In the genomic region with DNA sequence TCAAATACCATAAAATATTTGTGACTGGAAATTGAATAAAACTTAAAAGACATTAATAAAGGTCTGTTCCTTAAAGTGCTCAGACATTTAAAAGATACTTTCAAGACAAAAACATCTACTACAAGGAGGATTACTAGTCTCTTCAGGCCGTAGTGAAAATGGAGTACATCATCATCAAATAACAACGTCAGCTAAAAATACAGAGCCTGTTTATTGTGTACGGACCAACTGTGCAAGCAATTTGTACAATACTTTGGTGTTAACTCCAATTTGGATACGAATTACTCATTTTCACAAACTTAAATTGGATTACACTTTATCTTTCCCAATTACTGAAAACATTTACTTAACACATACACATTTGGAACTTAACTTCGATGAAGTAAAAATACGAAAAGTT, we compare ENCODE assay signal across 10 cellular contexts. TPM values are rescaled to one million over a fixed set of nuclear protein-coding genes. Genes with fewer than 3 reads are reported as not detected.
DNase-seq lines count a peak whose midpoint lies in the region; ATAC-seq, FAIRE-seq and TF ChIP-seq lines count a peak whose summit lies in the region.
"Had no signal": no experiment of that assay in that cellular context is flagged by ENCODE, and none has a peak within 500 bp of the region (broad histone marks: within the 10 kb centered on the region; RNA-seq: fewer than 3 reads in every experiment).

No MANE protein-coding gene starts in this region.

- TF ChIP-seq POLR2A in suprapubic skin (IDR thresholded peaks at IDR 0.05): no peak

- H3K27ac ChIP-seq in keratinocyte (ENCODE audit: control insufficient read depth, insufficient read depth, low read length) (peak overlapping the region; percentile 91), suprapubic skin (peak overlapping the region; percentile 87)
- H3K27ac ChIP-seq: BLaER1 treated with 17β-estradiol and CSF1 and Interleukin-3, amounts not matched to agents 10 nM and 100 nM had no signal

- peak; percentile 60 for FAIRE-seq in keratinocyte (lab: Jason Lieb, UNC)
- FAIRE-seq: H54 had no signal

- CTCF ChIA-PET in activated CD4-positive, alpha-beta T cell treated with anti-CD3 and anti-CD28 coated beads, Interleukin-2, amount 10 ng/mL, durations not matched to agents 7 days and 5 days (lab: Charles Lee): no interaction called here

- H2AFZ ChIP-seq in keratinocyte (ENCODE audit: control insufficient read depth, low read length): peak overlapping the region; percentile 99

- TF ChIP-seq CTCF in keratinocyte (optimal IDR thresholded peaks at IDR 0.05 in 1 of 3, IDR thresholded peaks at IDR 0.05 in 1 of 3, conservative IDR thresholded peaks at IDR 0.05 in 1 of 3; ENCODE audit: extremely low read depth in 1 of 3, insufficient read depth in 2 of 3, low read length in 3 of 3): no peak
- no peak for TF ChIP-seq CTCF in suprapubic skin (IDR thresholded peaks at IDR 0.05)

- H3K27me3 ChIP-seq in adipocyte (replicated peaks; ENCODE audit: control insufficient read depth, insufficient read depth, low read length): no peaks in the 10 kb centered on the region
- H3K27me3 ChIP-seq in keratinocyte (ENCODE audit: control insufficient read depth, extremely low read depth, insufficient read depth, low read length): no peaks in the 10 kb centered on the region
- H3K27me3 ChIP-seq in suprapubic skin: no peaks in the 10 kb centered on the region

- H3K4me3 ChIP-seq in adipocyte (ENCODE audit: low read length) (peak overlapping the region; percentile 91), keratinocyte (ENCODE audit: control insufficient read depth in 2 of 3, extremely low read depth in 1 of 3, insufficient read depth in 2 of 3, low read depth in 1 of 3, low read length in 3 of 3) (peak overlapping the region; percentile 75 to 98 (median 93)), suprapubic skin (peak overlapping the region; percentile 91)

- no peak for TF ChIP-seq EP300 in suprapubic skin (IDR thresholded peaks at IDR 0.05)

- H3K9me3 ChIP-seq in adipocyte (ENCODE audit: control insufficient read depth, low read length) (no peaks in the 10 kb centered on the region), keratinocyte (ENCODE audit: control insufficient read depth, low read depth, low read length) (no peaks in the 10 kb centered on the region), suprapubic skin (no peaks in the 10 kb centered on the region)

- H3K27ac Mint-ChIP-seq in activated CD4-positive, alpha-beta T cell treated with anti-CD3 and anti-CD28 coated beads, Interleukin-2, amount 10 ng/mL, durations not matched to agents 7 days and 5 days: no peak overlapping the region

- no peaks in the 10 kb centered on the region for H3K9me1 ChIP-seq in keratinocyte (ENCODE audit: control insufficient read depth, extremely low read depth, insufficient read depth, low read length)

- peak overlapping the region; percentile 81 for H3K4me3 Mint-ChIP-seq in activated CD4-positive, alpha-beta T cell treated with anti-CD3 and anti-CD28 coated beads, Interleukin-2, amount 10 ng/mL, durations not matched to agents 7 days and 5 days

- no peaks in the 10 kb centered on the region for H4K20me1 ChIP-seq in keratinocyte (ENCODE audit: control insufficient read depth, extremely low read depth, insufficient read depth, low read length)
- H4K20me1 ChIP-seq: BLaER1 treated with 17β-estradiol and CSF1 and Interleukin-3, amounts not matched to agents 10 nM and 100 nM had no signal

- WGBS in suprapubic skin: 22% methylated on average over 6 of the region's 6 CpGs

- dilution Hi-C loops in keratinocyte (cut with MboI; ENCODE audit: extremely low pct_ligation_motif_present, low sequenced_read_pairs): no loop called here

- peak overlapping the region; percentile 98 for H3K4me2 ChIP-seq in keratinocyte (ENCODE audit: control insufficient read depth, extremely low read depth, insufficient read depth, low read depth, low read length)

- ATAC-seq in HG03432 (IDR thresholded peaks at IDR 0.05; ENCODE audit: unreplicated experiment) (no peak), GM18517 (IDR thresholded peaks at IDR 0.05; ENCODE audit: unreplicated experiment) (no peak)

- H3K79me2 ChIP-seq in keratinocyte (ENCODE audit: control insufficient read depth, insufficient read depth, low read length): no peaks in the 10 kb centered on the region

- no peaks in the 10 kb centered on the region for H3K36me3 Mint-ChIP-seq in activated CD4-positive, alpha-beta T cell treated with anti-CD3 and anti-CD28 coated beads, Interleukin-2, amount 10 ng/mL, durations not matched to agents 7 days and 5 days (ENCODE audit: low read depth)

- DNase-seq in activated CD4-positive, alpha-beta T cell treated with anti-CD3 and anti-CD28 coated beads, Interleukin-2, amount 10 ng/mL, durations not matched to agents 7 days and 5 days: no peak
- DNase-seq in activated CD4-positive, alpha-beta T cell treated with anti-CD3 and anti-CD28 coated beads, Interleukin-2, amount 50 U/mL, for 4 hours: no peak
- DNase-seq in adipocyte (ENCODE audit: low read depth) (peak; percentile 33), keratinocyte (ENCODE audit: low read depth, low spot score) (no peak), suprapubic skin (ENCODE audit: low spot score in 2 of 2) (no peak), HUDEP-2 (lab: John Stamatoyannopoulos, UW; ENCODE audit: unreplicated experiment in 76 of 76) (no peak)

- H3K36me3 ChIP-seq in adipocyte (ENCODE audit: control insufficient read depth, insufficient read depth, low read length, severe bottlenecking) (no peaks in the 10 kb centered on the region), keratinocyte (ENCODE audit: control insufficient read depth in 2 of 2, extremely low read depth in 1 of 2, insufficient read depth in 2 of 2, low read length in 2 of 2) (no peaks in the 10 kb centered on the region), suprapubic skin (no peaks in the 10 kb centered on the region)
- H3K36me3 ChIP-seq: BLaER1 treated with 17β-estradiol and CSF1 and Interleukin-3, amounts not matched to agents 10 nM and 100 nM had no signal

- no peaks in the 10 kb centered on the region for H3K9me3 Mint-ChIP-seq in activated CD4-positive, alpha-beta T cell treated with anti-CD3 and anti-CD28 coated beads, Interleukin-2, amount 10 ng/mL, durations not matched to agents 7 days and 5 days

- H3K4me1 ChIP-seq in adipocyte (ENCODE audit: control insufficient read depth, insufficient read depth, low read length): peaks cover 12% of the 10 kb centered on the region
- peaks cover 11% of the 10 kb centered on the region for H3K4me1 ChIP-seq in keratinocyte (ENCODE audit: control insufficient read depth, extremely low read depth, insufficient read depth, low read length)
- peaks cover 25% of the 10 kb centered on the region for H3K4me1 ChIP-seq in suprapubic skin

- H3K4me1 Mint-ChIP-seq in activated CD4-positive, alpha-beta T cell treated with anti-CD3 and anti-CD28 coated beads, Interleukin-2, amount 10 ng/mL, durations not matched to agents 7 days and 5 days: peaks cover 13% of the 10 kb centered on the region

- POLR2A ChIA-PET in activated CD4-positive, alpha-beta T cell treated with anti-CD3 and anti-CD28 coated beads, Interleukin-2, amount 10 ng/mL, durations not matched to agents 7 days and 5 days (lab: Charles Lee): no interaction called here

- peaks cover 51% of the 10 kb centered on the region for H3K27me3 Mint-ChIP-seq in activated CD4-positive, alpha-beta T cell treated with anti-CD3 and anti-CD28 coated beads, Interleukin-2, amount 10 ng/mL, durations not matched to agents 7 days and 5 days

- no peak overlapping the region for H3K9ac ChIP-seq in adipocyte (ENCODE audit: low read length)
- H3K9ac ChIP-seq in keratinocyte (ENCODE audit: control insufficient read depth, extremely low read depth, insufficient read depth, low read length): peak overlapping the region; percentile 90

RNA-seq across cellular contexts. Expression of a gene that starts 0.9 kb away (rescaled TPM):
- not detected for total RNA-seq in activated CD4-positive, alpha-beta T cell treated with anti-CD3 and anti-CD28 coated beads, Interleukin-2, amount 10 ng/mL, durations not matched to agents 7 days and 5 days
- polyA plus RNA-seq in keratinocyte: 0.77 to 1.6 TPM (median 1.5 TPM) in 3 replicates
- polyA plus RNA-seq in keratinocyte (2011; ENCODE audit: low read depth): 4.3 TPM
- polyA plus RNA-seq in keratinocyte (2011; cell fraction: cytosol; rRNA removed): 1.1 and 2.1 TPM in 2 replicates
- 1.8 TPM in 2 replicates for polyA plus RNA-seq in keratinocyte (2011; cell fraction: nucleus; rRNA removed)
- 1.2 and 3.6 TPM in 2 replicates for polyA plus RNA-seq in keratinocyte (2012; ENCODE audit: low replicate concordance)
- 0.43 to 2.0 TPM (median 1.0 TPM) in 3 replicates for polyA minus RNA-seq in keratinocyte
- not detected for polyA minus RNA-seq in keratinocyte (2011; cell fraction: cytosol; rRNA and poly(A)+ RNA removed)
- polyA minus RNA-seq in keratinocyte (2011; cell fraction: nucleus; rRNA and poly(A)+ RNA removed): 1.3 and 3.5 TPM in 2 replicates
- total RNA-seq in suprapubic skin: 10 to 100 TPM; 20.0 to 46.4 (median 33.1) TPM

RNA-seq across cellular contexts. Expression of a gene that starts 1.0 kb away (rescaled TPM):
- not detected for total RNA-seq in activated CD4-positive, alpha-beta T cell treated with anti-CD3 and anti-CD28 coated beads, Interleukin-2, amount 10 ng/mL, durations not matched to agents 7 days and 5 days
- 2.7 to 11.5 TPM (median 10.4 TPM) in 3 replicates for polyA plus RNA-seq in keratinocyte
- polyA plus RNA-seq in keratinocyte (2011; ENCODE audit: low read depth): 8.5 TPM
- 0.32 and 0.56 TPM in 2 replicates for polyA plus RNA-seq in keratinocyte (2011; cell fraction: cytosol; rRNA removed)
- polyA plus RNA-seq in keratinocyte (2011; cell fraction: nucleus; rRNA removed): 48.2 and 53.7 TPM in 2 replicates
- polyA plus RNA-seq in keratinocyte (2012; ENCODE audit: low replicate concordance): 2.2 and 9.6 TPM in 2 replicates
- polyA minus RNA-seq in keratinocyte: 0.13 to 10.5 TPM (median 3.2 TPM) in 3 replicates
- not detected for polyA minus RNA-seq in keratinocyte (2011; cell fraction: cytosol; rRNA and poly(A)+ RNA removed)
- polyA minus RNA-seq in keratinocyte (2011; cell fraction: nucleus; rRNA and poly(A)+ RNA removed): 4.4 and 14.3 TPM in 2 replicates
- 10 to 100 TPM; 18.3 to 74.2 (median 24.0) TPM for total RNA-seq in suprapubic skin

RNA-seq across cellular contexts. Expression of a gene that starts 35.9 kb away (rescaled TPM):
- not detected for total RNA-seq in activated CD4-positive, alpha-beta T cell treated with anti-CD3 and anti-CD28 coated beads, Interleukin-2, amount 10 ng/mL, durations not matched to agents 7 days and 5 days
- 0.01 to 0.25 TPM (median 0.23 TPM) in 3 replicates for polyA plus RNA-seq in keratinocyte
- 2.6 TPM for polyA plus RNA-seq in keratinocyte (2011; ENCODE audit: low read depth)
- 0.01 and 0.02 TPM in 2 replicates for polyA plus RNA-seq in keratinocyte (2011; cell fraction: cytosol; rRNA removed)
- polyA plus RNA-seq in keratinocyte (2011; cell fraction: nucleus; rRNA removed): 0.75 and 1.1 TPM in 2 replicates
- 0.22 and 0.32 TPM in 2 replicates for polyA plus RNA-seq in keratinocyte (2012; ENCODE audit: low replicate concordance)
- 0.16 TPM in 2 of 3 replicates, not detected in the other for polyA minus RNA-seq in keratinocyte
- not detected for polyA minus RNA-seq in keratinocyte (2011; cell fraction: cytosol; rRNA and poly(A)+ RNA removed)
- 0.62 and 0.63 TPM in 2 replicates for polyA minus RNA-seq in keratinocyte (2011; cell fraction: nucleus; rRNA and poly(A)+ RNA removed)
- 1 to 10 TPM in 2 of 4 donors, under 1 TPM in 2; 0.49 to 1.8 (median 0.82) TPM for total RNA-seq in suprapubic skin

Comparison
In these comparisons a context has a peak if more than half of its experiments do, and no peak if none do; other contexts are left out.
1. RNA of a gene that starts 0.9 kb away (total RNA-seq): 20.0 to 46.4 TPM in suprapubic skin; not detected in activated CD4-positive, alpha-beta T cell treated with anti-CD3 and anti-CD28 coated beads, Interleukin-2, amount 10 ng/mL, durations not matched to agents 7 days and 5 days; every median in the first group is over 10 times any median in the second.
2. RNA of a gene that starts 1.0 kb away (total RNA-seq): 18.3 to 74.2 TPM in suprapubic skin; not detected in activated CD4-positive, alpha-beta T cell treated with anti-CD3 and anti-CD28 coated beads, Interleukin-2, amount 10 ng/mL, durations not matched to agents 7 days and 5 days; every median in the first group is over 10 times any median in the second.
3. Peak in every context shown above with its lines, with median percentiles within 50 percentile points of each other: H3K4me3 ChIP-seq.